ENCODE assay signal across 21 cellular contexts in genomic region chr5:33363537-33363936, GRCh38.
DNase-seq lines count a peak whose midpoint lies in the region; ATAC-seq and TF ChIP-seq lines count a peak whose summit lies in the region.
"Had no signal": no experiment of that assay in that cellular context is flagged by ENCODE, and none has a peak within 500 bp of the region (broad histone marks: within the 10 kb centered on the region; RNA-seq: fewer than 3 reads in every experiment).

No MANE protein-coding gene starts in this region.

- ATAC-seq in right cardiac atrium = peak; percentile 34 to 71

- H3K9me3 ChIP-seq in HEK293 (ENCODE audit: control insufficient read depth, insufficient read depth, low read depth, low read length) (no peaks in the 10 kb centered on the region), right cardiac atrium (ENCODE audit: control insufficient read depth, low read length) (peaks cover 4% of the 10 kb centered on the region), stomach (peaks cover 0 to 6% (median 0%) of the 10 kb centered on the region in 4 donors)
- H3K9me3 ChIP-seq: ascending aorta, psoas muscle, testis had no signal

- TF ChIP-seq CTCF in HEK293 (tag by site-specific recombination; IDR thresholded peaks at IDR 0.05) (no peak), stomach (IDR thresholded peaks at IDR 0.05) (no peak)

- DNase-seq in amniotic epithelial cell (ENCODE audit: low read depth) (peak; percentile 65), right cardiac atrium (peak in 2 of 3 donors; percentile 27 to 47), stomach (no peak), cerebellar cortex (ENCODE audit: low spot score) (no peak), GM19240 (ENCODE audit: insufficient read length, low spot score) (no peak)
- DNase-seq in activated T-cell treated with anti-CD3 and anti-CD28 coated beads, Interleukin-2, amount 50 U/mL, for 1 hour = no peak
- DNase-seq: activated CD8-positive, alpha-beta memory T cell treated with anti-CD3 and anti-CD28 coated beads, Interleukin-2, amount 50 U/mL, for 48 hours; GDM1; GOT3; kidney glomerular epithelial cell; midbrain; NCI-H1417; NCI-H2107; NCI-H526; psoas muscle; SHP77 treated with DMSO at 0.1 percent for 48 hours had no signal

- H3K27ac ChIP-seq in HEK293 (ENCODE audit: extremely low read depth, low read depth, low read length) (no peak overlapping the region), right cardiac atrium (ENCODE audit: low read length) (peak overlapping the region; percentile 4), stomach (peak overlapping the region in 3 of 5 donors; percentile 12 to 61 (median 60))
- H3K27ac ChIP-seq: neural progenitor cell, psoas muscle, VCaP had no signal

- no peak for TF ChIP-seq POLR2A in stomach (IDR thresholded peaks at IDR 0.05)

- CTCF ChIA-PET in HEK293 (lab: Yijun Ruan, JAX) = no interaction called here

- WGBS in right cardiac atrium = 67% methylated on average over 3 of the region's 3 CpGs
- WGBS in stomach, 5 donors = 77 to 93% (median 86%) methylated on average over 3 of the region's 3 CpGs

- H3K4me1 ChIP-seq in HEK293 (ENCODE audit: control insufficient read depth, insufficient read depth, low read length) (no peaks in the 10 kb centered on the region), right cardiac atrium (ENCODE audit: control insufficient read depth, insufficient read depth, low read length) (no peaks in the 10 kb centered on the region), stomach (peaks cover 0 to 16% (median 7%) of the 10 kb centered on the region in 4 donors)
- H3K4me1 ChIP-seq: psoas muscle, testis had no signal

- no peak for TF ChIP-seq EP300 in stomach (IDR thresholded peaks at IDR 0.05)

- H3K27me3 ChIP-seq in right cardiac atrium (ENCODE audit: control insufficient read depth, insufficient read depth) (no peaks in the 10 kb centered on the region), stomach (no peaks in the 10 kb centered on the region)
- H3K27me3 ChIP-seq: ascending aorta, neural progenitor cell, testis had no signal

- H3K4me3 ChIP-seq in HEK293 (ENCODE audit: low read depth, low read length) (no peak overlapping the region), right cardiac atrium (ENCODE audit: low read length) (no peak overlapping the region), stomach (no peak overlapping the region)
- H3K4me3 ChIP-seq: neural progenitor cell, psoas muscle, testis had no signal

- H3K36me3 ChIP-seq in HEK293 (ENCODE audit: control insufficient read depth in 2 of 2, insufficient read depth in 1 of 2, low read length in 2 of 2) (no peaks in the 10 kb centered on the region), stomach (no peaks in the 10 kb centered on the region)
- H3K36me3 ChIP-seq: ascending aorta, neural progenitor cell had no signal

- intact Hi-C loops in right cardiac atrium (cut with DNase I) (no loop called here), stomach (cut with DNase I; ENCODE audit: low total_unique reads) (no loop called here)

- POLR2A ChIA-PET in HEK293 (lab: Yijun Ruan, JAX) = no interaction called here

TF ChIP-seq in HEK293, 187 proteins besides CTCF, POLR2A, EP300 and RAD21:
- TF ChIP-seq, protein P1, sequence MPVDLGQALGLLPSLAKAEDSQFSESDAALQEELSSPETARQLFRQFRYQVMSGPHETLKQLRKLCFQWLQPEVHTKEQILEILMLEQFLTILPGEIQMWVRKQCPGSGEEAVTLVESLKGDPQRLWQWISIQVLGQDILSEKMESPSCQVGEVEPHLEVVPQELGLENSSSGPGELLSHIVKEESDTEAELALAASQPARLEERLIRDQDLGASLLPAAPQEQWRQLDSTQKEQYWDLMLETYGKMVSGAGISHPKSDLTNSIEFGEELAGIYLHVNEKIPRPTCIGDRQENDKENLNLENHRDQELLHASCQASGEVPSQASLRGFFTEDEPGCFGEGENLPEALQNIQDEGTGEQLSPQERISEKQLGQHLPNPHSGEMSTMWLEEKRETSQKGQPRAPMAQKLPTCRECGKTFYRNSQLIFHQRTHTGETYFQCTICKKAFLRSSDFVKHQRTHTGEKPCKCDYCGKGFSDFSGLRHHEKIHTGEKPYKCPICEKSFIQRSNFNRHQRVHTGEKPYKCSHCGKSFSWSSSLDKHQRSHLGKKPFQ (tag by site-specific recombination; IDR thresholded peaks at IDR 0.05) = no peak
- peak; percentile 35; the same call in 1 of the 2 replicates for TF ChIP-seq ZSCAN4 (tag by site-specific recombination; IDR thresholded peaks at IDR 0.05)
- no peak for TF ChIP-seq YY1 (tag by site-specific recombination; IDR thresholded peaks at IDR 0.05)

Comparison
In these comparisons a context has a peak if more than half of its experiments do, and no peak if none do; other contexts are left out.
1. DNase-seq: peak in amniotic epithelial cell (single experiment) and right cardiac atrium (2 of 3); none in stomach (single experiment), cerebellar cortex (single experiment), activated T-cell treated with anti-CD3 and anti-CD28 coated beads, Interleukin-2, amount 50 U/mL, for 1 hour (single experiment) and GM19240 (single experiment).